9 cellular contexts compared by ENCODE assay signal in genomic region chr16:81940781-81941560, GRCh38.
DNase-seq lines count a peak whose midpoint lies in the region; ATAC-seq and TF ChIP-seq lines count a peak whose summit lies in the region.
"Had no signal": no experiment of that assay in that cellular context is flagged by ENCODE, and none has a peak within 500 bp of the region (broad histone marks: within the 10 kb centered on the region; RNA-seq: fewer than 3 reads in every experiment).

No MANE protein-coding gene starts in this region.

- H3K4me1 ChIP-seq in HEK293 (ENCODE audit: control insufficient read depth, insufficient read depth, low read length) (no peaks in the 10 kb centered on the region), PC-9 (replicated peaks; ENCODE audit: insufficient read depth) (no peaks in the 10 kb centered on the region), esophagus muscularis mucosa (no peaks in the 10 kb centered on the region), psoas muscle (no peaks in the 10 kb centered on the region), spleen (no peaks in the 10 kb centered on the region)

- POLR2A ChIA-PET in BJ (lab: Charles Lee) (no interaction called here), HEK293 (lab: Yijun Ruan, JAX) (no interaction called here), PC-9 (lab: Charles Lee; ENCODE audit: unreplicated experiment) (no interaction called here)

- no peak for TF ChIP-seq POLR2A in esophagus muscularis mucosa (IDR thresholded peaks at IDR 0.05; ENCODE audit: low read depth)
- no peak for TF ChIP-seq POLR2A in spleen (IDR thresholded peaks at IDR 0.05)

- CTCF ChIA-PET in BJ (lab: Yijun Ruan, JAX), result interaction anchor here (0.7 to 5.8 kb wide), 14 partner anchors 11 to 515 kb away, joined by 3 to 62 read pairs (median 4); no protein-coding TSS in a partner anchor
- CTCF ChIA-PET in HEK293 (lab: Yijun Ruan, JAX), result interaction anchor here (0.6 to 4.2 kb wide), 31 partner anchors 9 to 532 kb away, joined by 3 to 30 read pairs (median 4); no protein-coding TSS in a partner anchor
- CTCF ChIA-PET in PC-9 (lab: Charles Lee), result interaction anchor here (1.1 kb wide), 1 partner anchor 56 kb away, joined by 5 read pairs; no protein-coding TSS in a partner anchor

- no peaks in the 10 kb centered on the region for H3K9me2 ChIP-seq in PC-9 (ENCODE audit: insufficient read depth)

- peaks cover 1% of the 10 kb centered on the region for H3K27me3 ChIP-seq in BJ (ENCODE audit: control insufficient read depth, insufficient read depth, low read length)
- no peaks in the 10 kb centered on the region for H3K27me3 ChIP-seq in PC-9 (ENCODE audit: insufficient read depth, low read depth)
- peaks cover 0 to 27% (median 0%) of the 10 kb centered on the region in 4 donors for H3K27me3 ChIP-seq in esophagus muscularis mucosa
- H3K27me3 ChIP-seq in psoas muscle (ENCODE audit: insufficient read depth in 3 of 3, low read length in 2 of 3), result peaks cover 0 to 3% (median 0%) of the 10 kb centered on the region in 3 donors
- H3K27me3 ChIP-seq in spleen (replicated peaks in 1 of 7), result no peaks in the 10 kb centered on the region

- no peak overlapping the region for H3K4me3 ChIP-seq in BJ (ENCODE audit: low read depth, low read length)
- H3K4me3 ChIP-seq in HEK293 (ENCODE audit: low read depth, low read length), result no peak overlapping the region
- H3K4me3 ChIP-seq in PC-9, result no peak overlapping the region
- no peak overlapping the region for H3K4me3 ChIP-seq in esophagus muscularis mucosa
- H3K4me3 ChIP-seq in psoas muscle, result no peak overlapping the region
- no peak overlapping the region for H3K4me3 ChIP-seq in spleen
- H3K4me3 ChIP-seq: lung had no signal

- ATAC-seq in psoas muscle (no peak), HG03457 (IDR thresholded peaks at IDR 0.05; ENCODE audit: unreplicated experiment) (no peak)

- BruUV-seq in PC-9 (replicated peaks; lab: Mats Ljungman, UMichigan), result no TSS peak

- TF ChIP-seq CTCF in BJ (IDR thresholded peaks at IDR 0.05; ENCODE audit: insufficient read depth, low read depth, low read length) (peak; percentile 52), HEK293 (tag by site-specific recombination; IDR thresholded peaks at IDR 0.05) (no peak), PC-9 (conservative IDR thresholded peaks at IDR 0.05) (peak; percentile 74), esophagus muscularis mucosa (IDR thresholded peaks at IDR 0.05) (peak in 2 of 3 experiments; percentile 17 to 43), psoas muscle (IDR thresholded peaks at IDR 0.05) (peak; percentile 20), spleen (IDR thresholded peaks at IDR 0.05 in 8 of 11, conservative IDR thresholded peaks at IDR 0.05 in 3 of 11) (peak in 4 of 11 experiments; percentile 13 to 26 (median 19))

- intact Hi-C loops in PC-9 (cut with micrococcal nuclease; ENCODE audit: unreplicated experiment) (loop anchor here (1.0 to 5.0 kb wide), 3 partner anchors 56 to 289 kb away; no protein-coding TSS in a partner anchor), esophagus muscularis mucosa (cut with DNase I) (loop anchor here (5.0 kb wide), 1 partner anchor 291 kb away; no protein-coding TSS in a partner anchor), psoas muscle (cut with DNase I) (loop anchor here (2.0 kb wide), 1 partner anchor 290 kb away; no protein-coding TSS in a partner anchor), spleen (cut with DNase I; ENCODE audit: low total_unique reads) (no loop called here)

- WGBS in esophagus muscularis mucosa, result 45% methylated on average over 3 of the region's 3 CpGs
- 15 to 28% (median 19%) methylated on average over 3 of the region's 3 CpGs for WGBS in psoas muscle, 3 donors
- 74 to 93% (median 83%) methylated on average over 3 of the region's 3 CpGs for WGBS in spleen, 5 donors

- H3K27ac ChIP-seq in HEK293 (ENCODE audit: extremely low read depth, low read depth, low read length), result no peak overlapping the region
- H3K27ac ChIP-seq in PC-9, result no peak overlapping the region
- H3K27ac ChIP-seq in esophagus muscularis mucosa (replicated peaks in 1 of 4), result no peak overlapping the region
- no peak overlapping the region for H3K27ac ChIP-seq in psoas muscle
- no peak overlapping the region for H3K27ac ChIP-seq in spleen

- H3K36me3 ChIP-seq in BJ (ENCODE audit: control insufficient read depth, insufficient read depth, low read length) (no peaks in the 10 kb centered on the region), HEK293 (ENCODE audit: control insufficient read depth in 2 of 2, insufficient read depth in 1 of 2, low read length in 2 of 2) (peaks cover 0 to 8% of the 10 kb centered on the region in 2 experiments; a peak in 1 of 3 replicates), PC-9 (ENCODE audit: low read depth) (no peaks in the 10 kb centered on the region), esophagus muscularis mucosa (peaks cover 0 to 7% (median 0%) of the 10 kb centered on the region in 4 donors), psoas muscle (ENCODE audit: insufficient read depth in 1 of 2, low read depth in 1 of 2) (no peaks in the 10 kb centered on the region), spleen (peaks cover 2 to 100% (median 92%) of the 10 kb centered on the region in 6 donors)

- H2AFZ ChIP-seq in PC-9, result no peak overlapping the region

- DNase-seq in BJ (ENCODE audit: low read depth) (peak; percentile 24), PC-9 (peak in 1 of 2 experiments; percentile 64), esophagus muscularis mucosa (ENCODE audit: extremely low spot score) (no peak), psoas muscle (no peak), spleen (no peak)
- DNase-seq in activated CD4-positive, alpha-beta T cell treated with anti-CD3 and anti-CD28 coated beads, Interleukin-2, amount 50 U/mL, for 4 hours, result no peak

- no peaks in the 10 kb centered on the region for H3K79me2 ChIP-seq in PC-9 (ENCODE audit: low read depth)

- TF ChIP-seq EP300 in esophagus muscularis mucosa (IDR thresholded peaks at IDR 0.05), result no peak

- H3F3A ChIP-seq in PC-9 (ENCODE audit: insufficient read depth, low read depth), result no peaks in the 10 kb centered on the region

- H4K20me1 ChIP-seq in PC-9 (ENCODE audit: insufficient read depth), result no peaks in the 10 kb centered on the region

- no peaks in the 10 kb centered on the region for H3K9me3 ChIP-seq in HEK293 (ENCODE audit: control insufficient read depth, insufficient read depth, low read depth, low read length)
- no peaks in the 10 kb centered on the region for H3K9me3 ChIP-seq in PC-9 (ENCODE audit: insufficient read depth, low read depth)
- H3K9me3 ChIP-seq in esophagus muscularis mucosa, result no peaks in the 10 kb centered on the region
- no peaks in the 10 kb centered on the region for H3K9me3 ChIP-seq in psoas muscle
- no peaks in the 10 kb centered on the region for H3K9me3 ChIP-seq in spleen

- no peak overlapping the region for H3K4me2 ChIP-seq in PC-9

TF ChIP-seq in HEK293, 187 proteins besides CTCF, POLR2A, EP300 and RAD21:
- TF ChIP-seq ZNF670 (tag by site-specific recombination; IDR thresholded peaks at IDR 0.05; ENCODE audit: low read depth) (no peak), ZNF654 (tag by site-specific recombination; IDR thresholded peaks at IDR 0.05; ENCODE audit: low read depth) (peak; percentile 50), ZBTB20 (tag by site-specific recombination; IDR thresholded peaks at IDR 0.05) (peak; percentile 59)
